In the genomic region with DNA sequence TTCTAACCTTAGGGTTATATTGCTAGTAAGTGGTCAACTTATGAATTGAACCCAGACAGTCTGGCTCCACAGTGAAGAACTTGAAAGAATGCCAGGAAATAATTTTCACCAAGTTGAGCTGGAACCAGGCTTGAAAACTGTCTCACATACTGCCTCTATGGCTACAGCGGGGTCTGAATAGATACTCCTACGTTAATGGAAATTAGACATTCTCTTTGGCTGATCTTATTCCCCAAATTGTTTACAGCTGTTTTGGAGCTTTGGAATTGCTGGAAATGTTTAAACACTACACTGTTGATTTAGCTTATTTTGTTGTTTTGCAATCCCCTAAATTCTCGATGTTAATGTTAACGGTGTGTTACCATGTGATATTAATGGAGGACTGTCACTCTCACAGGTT, we compare ENCODE assay signal across 1 cellular context.
TF ChIP-seq lines count a peak whose summit lies in the region.

No MANE protein-coding gene starts in this region.

TF ChIP-seq in WTC11, 78 proteins besides CTCF, POLR2A, EP300 and RAD21 (continued from another document):
- TF ChIP-seq, protein P1, sequence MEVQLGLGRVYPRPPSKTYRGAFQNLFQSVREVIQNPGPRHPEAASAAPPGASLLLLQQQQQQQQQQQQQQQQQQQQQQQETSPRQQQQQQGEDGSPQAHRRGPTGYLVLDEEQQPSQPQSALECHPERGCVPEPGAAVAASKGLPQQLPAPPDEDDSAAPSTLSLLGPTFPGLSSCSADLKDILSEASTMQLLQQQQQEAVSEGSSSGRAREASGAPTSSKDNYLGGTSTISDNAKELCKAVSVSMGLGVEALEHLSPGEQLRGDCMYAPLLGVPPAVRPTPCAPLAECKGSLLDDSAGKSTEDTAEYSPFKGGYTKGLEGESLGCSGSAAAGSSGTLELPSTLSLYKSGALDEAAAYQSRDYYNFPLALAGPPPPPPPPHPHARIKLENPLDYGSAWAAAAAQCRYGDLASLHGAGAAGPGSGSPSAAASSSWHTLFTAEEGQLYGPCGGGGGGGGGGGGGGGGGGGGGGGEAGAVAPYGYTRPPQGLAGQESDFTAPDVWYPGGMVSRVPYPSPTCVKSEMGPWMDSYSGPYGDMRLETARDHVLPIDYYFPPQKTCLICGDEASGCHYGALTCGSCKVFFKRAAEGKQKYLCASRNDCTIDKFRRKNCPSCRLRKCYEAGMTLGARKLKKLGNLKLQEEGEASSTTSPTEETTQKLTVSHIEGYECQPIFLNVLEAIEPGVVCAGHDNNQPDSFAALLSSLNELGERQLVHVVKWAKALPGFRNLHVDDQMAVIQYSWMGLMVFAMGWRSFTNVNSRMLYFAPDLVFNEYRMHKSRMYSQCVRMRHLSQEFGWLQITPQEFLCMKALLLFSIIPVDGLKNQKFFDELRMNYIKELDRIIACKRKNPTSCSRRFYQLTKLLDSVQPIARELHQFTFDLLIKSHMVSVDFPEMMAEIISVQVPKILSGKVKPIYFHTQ (CRISPR knock-in tag; IDR thresholded peaks at IDR 0.05) = no peak
TF ChIP-seq in WTC11: peak in this region for 0.
